8 cellular contexts compared by ENCODE assay signal in the genomic region with DNA sequence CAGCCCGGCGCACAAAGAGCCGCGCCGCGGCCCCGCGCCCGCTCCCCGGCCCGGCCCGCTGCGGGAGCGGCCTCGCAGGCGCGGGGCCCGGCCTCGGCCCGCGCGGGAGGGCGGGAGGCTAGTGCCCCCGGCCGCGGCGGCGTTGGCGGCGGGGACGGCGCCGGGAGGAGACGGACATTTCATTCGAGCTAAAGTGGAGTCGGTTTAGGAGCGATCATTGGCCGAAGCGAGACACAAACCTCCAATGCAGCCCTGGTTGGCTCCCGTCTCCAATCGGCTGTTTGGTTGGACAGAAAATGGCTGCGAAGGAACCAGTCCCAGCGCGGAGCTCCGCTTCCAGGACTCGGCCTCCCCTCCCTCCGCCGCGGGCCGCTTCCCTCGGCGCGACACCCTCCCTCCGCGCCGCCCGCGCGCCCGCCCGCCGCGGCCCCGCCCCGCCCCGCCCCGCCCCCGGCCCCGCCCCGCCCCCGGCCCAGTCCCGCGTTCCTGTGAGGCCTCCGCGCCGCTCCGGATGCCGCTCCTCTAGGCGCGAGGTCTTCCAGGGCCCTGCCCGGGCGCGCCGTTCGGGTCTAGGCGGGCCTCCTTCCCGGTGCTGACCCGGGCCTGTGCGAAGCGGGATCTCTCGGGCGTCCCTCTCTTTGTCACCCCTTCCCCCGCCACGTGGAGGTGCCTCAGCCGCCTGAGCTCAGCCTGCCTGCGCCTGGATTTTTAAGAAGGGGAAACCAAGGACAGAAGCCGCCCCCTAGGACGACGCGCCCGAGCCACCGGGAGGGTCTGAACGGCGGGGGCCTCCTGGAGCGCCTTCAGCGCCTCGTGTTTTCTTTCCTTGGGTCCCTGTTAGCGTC. TPM values are rescaled to one million over a fixed set of nuclear protein-coding genes. Genes with fewer than 3 reads are reported as not detected.
A peak's percentile ranks its signal among the peaks of the same experiment; 100 is the strongest.
DNase-seq lines count a peak whose midpoint lies in the region; ATAC-seq and TF ChIP-seq lines count a peak whose summit lies in the region.

A gene (minus strand): TSS at position 309 of the 845 bp plus-strand sequence. CDS start 2,757 bp downstream, outside the sequence.

- in situ Hi-C loops in transverse colon (cut with MboI; ENCODE audit: low pct_ligation_motif_present in 1 of 4, low pct_unique_long_range_greater_than_20kb in 1 of 4, low sequenced_read_pairs in 3 of 4), result no loop called here

- H3K4me3 Mint-ChIP-seq in activated naive CD8-positive, alpha-beta T cell treated with anti-CD3 and anti-CD28 coated beads, Interleukin-2, amount 50 U/mL, for 24 hours, result peak within 1 kb of the TSS; percentile 86

- TF ChIP-seq EP300 in transverse colon (IDR thresholded peaks at IDR 0.05; ENCODE audit: low read depth), result no peak

- no peak for TF ChIP-seq CTCF in GM12864 (IDR thresholded peaks at IDR 0.05; ENCODE audit: low read depth, low read length, missing control alignments)
- TF ChIP-seq CTCF in cardiac muscle cell (IDR thresholded peaks at IDR 0.05; ENCODE audit: low read depth, low read length), result no peak
- no peak for TF ChIP-seq CTCF in transverse colon (IDR thresholded peaks at IDR 0.05)

- peak within 1 kb of the TSS; percentile 90 for H3K14ac ChIP-seq in trophoblast cell (ENCODE audit: low read length)

- DNase-seq in GM12864 (ENCODE audit: low read depth), result peak; percentile 94
- DNase-seq in NCI-H1417 (lab: John Stamatoyannopoulos, UW), result peak; percentile 95 to 99 (median 97)
- peak; percentile 84 to 95 for DNase-seq in SW 1271 (lab: John Stamatoyannopoulos, UW)
- DNase-seq in activated naive CD8-positive, alpha-beta T cell treated with anti-CD3 and anti-CD28 coated beads, Interleukin-2, amount 50 U/mL, for 24 hours, result peak; percentile 87
- peak; percentile 98 for DNase-seq in cardiac muscle cell (ENCODE audit: low read depth in 1 of 2, low spot score in 1 of 2)
- peak; percentile 94 to 97 for DNase-seq in trophoblast cell
- DNase-seq in transverse colon, result peak; percentile 95

- no CpG with 5 or more reads among the region's 108 CpGs for WGBS in trophoblast cell (ENCODE audit: extremely low coverage, insufficient coverage, insufficient read length)
- WGBS in transverse colon (ENCODE audit: low coverage in 1 of 2), 2 donors, result 7% methylated on average over 52 of the region's 108 CpGs; no CpG with 5 or more reads in 1 of the 2 donors

- H3K4ac ChIP-seq in trophoblast cell (ENCODE audit: low read depth, low read length), result peak within 1 kb of the TSS; percentile 60

- H3K9me3 Mint-ChIP-seq in activated naive CD8-positive, alpha-beta T cell treated with anti-CD3 and anti-CD28 coated beads, Interleukin-2, amount 50 U/mL, for 24 hours, result no peaks in the 10 kb centered on the region

- peaks cover 14% of the 10 kb centered on the region for H3K4me1 Mint-ChIP-seq in activated naive CD8-positive, alpha-beta T cell treated with anti-CD3 and anti-CD28 coated beads, Interleukin-2, amount 50 U/mL, for 24 hours

- H3K18ac ChIP-seq in trophoblast cell (ENCODE audit: low read length), result peak within 1 kb of the TSS; percentile 83

- intact Hi-C loops in transverse colon (cut with DNase I; ENCODE audit: low total_unique reads), result no loop called here

- H2BK5ac ChIP-seq in trophoblast cell (ENCODE audit: low read depth, low read length, poor library complexity), result peak within 1 kb of the TSS; percentile 62

- peak within 1 kb of the TSS; percentile 97 for H4K8ac ChIP-seq in trophoblast cell (ENCODE audit: low read depth, low read length)

- H3K27ac ChIP-seq in cardiac muscle cell, result peak within 1 kb of the TSS; percentile 97
- H3K27ac ChIP-seq in trophoblast cell (ENCODE audit: low read depth, low read length), result peak within 1 kb of the TSS; percentile 99
- H3K27ac ChIP-seq in transverse colon, result peak within 1 kb of the TSS; percentile 90 to 96 (median 92)

- H3K9me3 ChIP-seq in cardiac muscle cell (ENCODE audit: low read depth) (no peaks in the 10 kb centered on the region), trophoblast cell (ENCODE audit: insufficient read depth, low read depth, low read length) (no peaks in the 10 kb centered on the region), transverse colon (no peaks in the 10 kb centered on the region)

- peaks cover 43% of the 10 kb centered on the region for H3K4me1 ChIP-seq in cardiac muscle cell (ENCODE audit: low read depth)
- peaks cover 6 to 9% of the 10 kb centered on the region in 2 experiments for H3K4me1 ChIP-seq in trophoblast cell (ENCODE audit: control insufficient read depth in 1 of 2, insufficient read depth in 2 of 2, low read length in 2 of 2)
- H3K4me1 ChIP-seq in transverse colon, result peaks cover 8 to 37% (median 31%) of the 10 kb centered on the region in 4 donors

- H3K4me3 ChIP-seq in GM12864 (ENCODE audit: low read depth, low read length) (peak within 1 kb of the TSS; percentile 68), cardiac muscle cell (peak within 1 kb of the TSS; percentile 65), trophoblast cell (ENCODE audit: low read depth, low read length) (peak within 1 kb of the TSS; percentile 89), transverse colon (peak within 1 kb of the TSS; percentile 64 to 83 (median 74))

- H2AFZ ChIP-seq in trophoblast cell (ENCODE audit: insufficient read depth, low read length, poor library complexity), result peak within 1 kb of the TSS; percentile 88

- peak; percentile 48 for TF ChIP-seq POLR2A in transverse colon (IDR thresholded peaks at IDR 0.05)

- H4K12ac ChIP-seq in trophoblast cell (ENCODE audit: low read depth, low read length), result peak within 1 kb of the TSS; percentile 91

- peak within 1 kb of the TSS; percentile 41 for H2BK12ac ChIP-seq in trophoblast cell (ENCODE audit: low read length)

- peak within 1 kb of the TSS; percentile 95 for H3K9ac ChIP-seq in trophoblast cell (ENCODE audit: low read length)

- no peak within 1 kb of the TSS for H3K23ac ChIP-seq in trophoblast cell (ENCODE audit: low read length)

- H3K27me3 Mint-ChIP-seq in activated naive CD8-positive, alpha-beta T cell treated with anti-CD3 and anti-CD28 coated beads, Interleukin-2, amount 50 U/mL, for 24 hours, result peaks cover 2% of the 10 kb centered on the region

- no peaks in the 10 kb centered on the region for H3K27me3 ChIP-seq in cardiac muscle cell
- H3K27me3 ChIP-seq in trophoblast cell (ENCODE audit: insufficient read depth, low read length), result no peaks in the 10 kb centered on the region
- H3K27me3 ChIP-seq in transverse colon, result no peaks in the 10 kb centered on the region

- peak within 1 kb of the TSS; percentile 96 for H3K4me2 ChIP-seq in trophoblast cell (ENCODE audit: low read length)

- no peaks in the 10 kb centered on the region for H3K36me3 ChIP-seq in cardiac muscle cell
- peaks cover 2% of the 10 kb centered on the region in 2 experiments for H3K36me3 ChIP-seq in trophoblast cell (ENCODE audit: control insufficient read depth in 1 of 2, insufficient read depth in 2 of 2, low read length in 2 of 2)
- no peaks in the 10 kb centered on the region for H3K36me3 ChIP-seq in transverse colon

- peaks cover 3% of the 10 kb centered on the region for H3K36me3 Mint-ChIP-seq in activated naive CD8-positive, alpha-beta T cell treated with anti-CD3 and anti-CD28 coated beads, Interleukin-2, amount 50 U/mL, for 24 hours (ENCODE audit: low read depth)

- H3K27ac Mint-ChIP-seq in activated naive CD8-positive, alpha-beta T cell treated with anti-CD3 and anti-CD28 coated beads, Interleukin-2, amount 50 U/mL, for 24 hours, result peak within 1 kb of the TSS; percentile 91

- peak within 1 kb of the TSS; percentile 91 for H4K91ac ChIP-seq in trophoblast cell (ENCODE audit: low read depth, low read length)

- no peak within 1 kb of the TSS for H2AK5ac ChIP-seq in trophoblast cell (ENCODE audit: low read length)

- peak; percentile 89 for ATAC-seq in HG02759 (IDR thresholded peaks at IDR 0.05; ENCODE audit: unreplicated experiment)
- peak; percentile 95 for ATAC-seq in activated naive CD8-positive, alpha-beta T cell treated with anti-CD3 and anti-CD28 coated beads, Interleukin-2, amount 50 U/mL, for 24 hours

- H2BK120ac ChIP-seq in trophoblast cell (ENCODE audit: insufficient read depth, low read length, poor library complexity), result peak within 1 kb of the TSS; percentile 67

- H3K79me1 ChIP-seq in trophoblast cell (ENCODE audit: low read length), result peaks cover 6% of the 10 kb centered on the region

- H3K79me2 ChIP-seq in trophoblast cell (ENCODE audit: control insufficient read depth, insufficient read depth, low read length, poor library complexity), result peaks cover 2% of the 10 kb centered on the region

RNA-seq across cellular contexts. Expression of the gene that starts here (rescaled TPM):
- 86.2 and 115 TPM in 2 replicates for total RNA-seq in cardiac muscle cell
- polyA plus RNA-seq in cardiac muscle cell, result 150 and 189 TPM in 2 replicates
- 18.7 and 19.4 TPM in 2 replicates for polyA plus RNA-seq in trophoblast cell (2013)
- total RNA-seq in transverse colon, result 10 to 100 TPM in 3 of 4 donors, 1 to 10 TPM in 1; 9.4 to 26.0 (median 18.8) TPM

Comparison
In these comparisons a context has a peak if more than half of its experiments do, and no peak if none do; other contexts are left out.
1. Peak in every context shown above with its lines: DNase-seq, ATAC-seq, H3K4me3 ChIP-seq and H3K27ac ChIP-seq.